19 cellular contexts compared by ENCODE assay signal in the genomic region with DNA sequence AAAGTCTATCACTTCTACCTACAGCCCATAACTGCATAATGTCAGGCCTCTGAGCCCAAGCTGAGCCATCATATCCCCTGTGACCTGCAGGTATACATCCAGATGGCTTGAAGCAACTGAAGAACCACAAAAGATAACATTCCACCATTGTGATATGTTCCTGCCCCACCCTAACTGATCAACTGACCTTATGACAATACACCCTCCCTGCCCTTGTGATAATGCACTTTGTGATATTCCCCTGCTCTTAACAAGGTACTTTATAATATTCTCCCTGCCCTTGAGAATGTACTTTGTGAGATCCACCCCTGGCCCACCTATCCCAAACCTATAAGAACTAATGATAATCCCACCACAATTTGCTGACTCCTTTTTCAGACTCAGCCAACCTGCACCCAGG.
"Had no signal": no experiment of that assay in that cellular context is flagged by ENCODE, and none has a peak within 500 bp of the region (broad histone marks: within the 10 kb centered on the region; RNA-seq: fewer than 3 reads in every experiment).

No MANE protein-coding gene starts in this region.

- H3K9me3 ChIP-seq: sigmoid colon, tibial artery had no signal

- H3K4me3 ChIP-seq: lung, sigmoid colon, tibial artery had no signal

- FAIRE-seq: bronchial epithelial cell, endometrium, keratinocyte had no signal

- DNase-seq: activated CD4-positive, alpha-beta T cell treated with anti-CD3 and anti-CD28 coated beads for 48 hours; activated CD4-positive, CD25-positive, alpha-beta regulatory T cell; activated naive CD4-positive, alpha-beta T cell treated with Interleukin-2 at 50 U/mL for 16 hours; cerebellar nuclear complex; cortex of kidney; foreskin melanocyte; glutamatergic neuron; hypothalamus; nephron progenitor cell; occipital lobe; posterior cingulate gyrus; sigmoid colon; stimulated activated naive B cell treated with anti-CD40 and anti-IgM and Interleukin-4, amounts not matched to agents 10 μg/mL and 1 μg/mL and 100 μg/mL, for 72 hours; tibial artery had no signal

- H3K27ac ChIP-seq: sigmoid colon, tibial artery had no signal

- H3K27me3 ChIP-seq: sigmoid colon, tibial artery had no signal

- H3K36me3 ChIP-seq: sigmoid colon, tibial artery had no signal

- H3K4me3 Mint-ChIP-seq: nephron progenitor cell; stimulated activated naive B cell treated with anti-CD40 and anti-IgM and Interleukin-4, amounts not matched to agents 10 μg/mL and 1 μg/mL and 100 μg/mL, for 72 hours had no signal

- ATAC-seq: SK-N-SH treated with all-trans-retinoic acid at 6 μM for 48 hours had no signal

- H3K27ac Mint-ChIP-seq: nephron progenitor cell had no signal

- H3K27me3 Mint-ChIP-seq: stimulated activated naive B cell treated with anti-CD40 and anti-IgM and Interleukin-4, amounts not matched to agents 10 μg/mL and 1 μg/mL and 100 μg/mL, for 72 hours had no signal
